ENCODE assay signal across 1 cellular context in the genomic region with DNA sequence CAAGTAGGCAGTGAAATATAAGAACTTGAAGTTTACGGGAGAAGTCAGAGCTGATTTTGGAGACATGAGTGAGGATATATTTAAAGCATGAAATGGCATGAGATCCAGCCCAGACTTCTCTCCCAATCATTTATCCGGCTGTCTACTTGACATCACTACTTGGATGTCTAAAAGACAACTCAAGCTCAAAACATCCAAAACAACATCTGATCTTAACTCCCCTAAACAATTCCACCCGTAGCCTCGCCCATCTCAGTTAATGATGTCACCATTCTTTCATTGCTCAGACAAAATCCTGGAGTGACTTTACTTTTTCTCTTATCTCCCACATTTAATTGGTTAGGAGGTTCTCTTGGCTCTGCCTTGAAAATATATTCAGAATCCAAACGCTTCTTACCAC.
A peak's percentile ranks its signal among the peaks of the same experiment; 100 is the strongest.
TF ChIP-seq lines count a peak whose summit lies in the region.

No MANE protein-coding gene starts in this region.

TF ChIP-seq in K562, 482 proteins besides CTCF, POLR2A, EP300 and RAD21 (continued from another document):
- TF ChIP-seq ZBTB12 (CRISPR knock-in tag; IDR thresholded peaks at IDR 0.05) (no peak), PHF8 (IDR thresholded peaks at IDR 0.05; ENCODE audit: borderline replicate concordance, low read length) (no peak), ZFP30 (CRISPR knock-in tag; IDR thresholded peaks at IDR 0.05; ENCODE audit: borderline replicate concordance) (no peak), MEIS2 (IDR thresholded peaks at IDR 0.05; ENCODE audit: partially characterized antibody) (no peak), ZKSCAN1 (IDR thresholded peaks at IDR 0.05; ENCODE audit: low read depth, low read length) (no peak), JUN (IDR thresholded peaks at IDR 0.05; ENCODE audit: borderline replicate concordance, low read depth, low read length) (0 out of 2 replicates have a peak, but pooled peaks have one; percentile 24), JUN (CRISPR knock-in tag; IDR thresholded peaks at IDR 0.05; ENCODE audit: borderline replicate concordance) (no peak), SMAD2 (IDR thresholded peaks at IDR 0.05; ENCODE audit: low read depth, low read length) (no peak), GTF2F1 (IDR thresholded peaks at IDR 0.05; ENCODE audit: low read depth, low read length) (no peak), ETV5 (CRISPR knock-in tag; IDR thresholded peaks at IDR 0.05; ENCODE audit: low read depth) (no peak), BCL6 (CRISPR knock-in tag; IDR thresholded peaks at IDR 0.05) (no peak), ZBTB7A (IDR thresholded peaks at IDR 0.05; ENCODE audit: borderline replicate concordance, control insufficient read depth, low read depth, low read length) (no peak), NELFE (IDR thresholded peaks at IDR 0.05; ENCODE audit: insufficient read depth, insufficient read length) (no peak), ZNF41 (CRISPR knock-in tag; conservative IDR thresholded peaks at IDR 0.05) (no peak), ZNF316 (IDR thresholded peaks at IDR 0.05) (0 out of 2 replicates have a peak, but pooled peaks have one; percentile 7), ARID1B (IDR thresholded peaks at IDR 0.05) (0 out of 2 replicates have a peak, but pooled peaks have one; percentile 16), CBFA2T2 (conservative IDR thresholded peaks at IDR 0.05) (no peak), ZNF24 (IDR thresholded peaks at IDR 0.05) (no peak), ATF6 (CRISPR knock-in tag; IDR thresholded peaks at IDR 0.05) (no peak), BACH1 (tag; IDR thresholded peaks at IDR 0.05) (no peak), IRF9 (tag; IDR thresholded peaks at IDR 0.05) (no peak), XRCC5 (IDR thresholded peaks at IDR 0.05; ENCODE audit: low read depth, low read length) (no peak)
